15 cellular contexts compared by ENCODE assay signal in genomic region chr4:122787940-122788339, GRCh38.
"Had no signal": no experiment of that assay in that cellular context is flagged by ENCODE, and none has a peak within 500 bp of the region (broad histone marks: within the 10 kb centered on the region; RNA-seq: fewer than 3 reads in every experiment).

No MANE protein-coding gene starts in this region.

- H3K4me3 Mint-ChIP-seq: activated CD8-positive, alpha-beta T cell treated with anti-CD3 and anti-CD28 coated beads, Interleukin-2, amount 10 ng/mL, durations not matched to agents 7 days and 5 days; activated T-helper 1 cell treated with anti-CD3 and anti-CD28 coated beads, Interleukin-12 subunit alpha, Interleukin-12 subunit beta, Interleukin-2, Interleukin-4 antibody, amounts not matched to agents 30 ng/mL and 10 ng/mL and 1 ng/mL, durations not matched to agents 14 hours and 24 hours and 36 hours had no signal

- H3K9me3 ChIP-seq: adrenal gland, colonic mucosa, gastroesophageal sphincter, ovary, tibial artery, vagina had no signal

- ATAC-seq: activated CD8-positive, alpha-beta T cell treated with anti-CD3 and anti-CD28 coated beads, Interleukin-2, amount 10 ng/mL, durations not matched to agents 7 days and 5 days; gastroesophageal sphincter; left ventricle myocardium superior had no signal

- H3K4me3 ChIP-seq: adrenal gland, colonic mucosa, gastroesophageal sphincter, ovary, tibial artery, vagina had no signal

- H3K36me3 ChIP-seq: adrenal gland, colonic mucosa, gastroesophageal sphincter, ovary, tibial artery, vagina had no signal

- DNase-seq: activated CD8-positive, alpha-beta memory T cell treated with anti-CD3 and anti-CD28 coated beads, Interleukin-2, amount 50 U/mL, for 48 hours; activated CD8-positive, alpha-beta T cell treated with anti-CD3 and anti-CD28 coated beads, Interleukin-2, amount 10 ng/mL, durations not matched to agents 7 days and 5 days; activated naive CD4-positive, alpha-beta T cell treated with Interleukin-2 at 50 U/mL for 16 hours; adrenal gland; caudate nucleus; colonic mucosa; kidney; left ventricle myocardium superior; ovary; small intestine; T1000; tibial artery had no signal

- H3K27ac ChIP-seq: adrenal gland, colonic mucosa, gastroesophageal sphincter, ovary, tibial artery, vagina had no signal

- H3K4me1 ChIP-seq: adrenal gland had no signal

- H3K27me3 ChIP-seq: adrenal gland, colonic mucosa, gastroesophageal sphincter, ovary, tibial artery, vagina had no signal

- H3K27ac Mint-ChIP-seq: activated CD8-positive, alpha-beta T cell treated with anti-CD3 and anti-CD28 coated beads, Interleukin-2, amount 10 ng/mL, durations not matched to agents 7 days and 5 days; activated T-helper 1 cell treated with anti-CD3 and anti-CD28 coated beads, Interleukin-12 subunit alpha, Interleukin-12 subunit beta, Interleukin-2, Interleukin-4 antibody, amounts not matched to agents 30 ng/mL and 10 ng/mL and 1 ng/mL, durations not matched to agents 14 hours and 24 hours and 36 hours had no signal
